In genomic region chr6:90319044-90319443, GRCh38 we compare ENCODE assay signal across 18 cellular contexts. TPM values are rescaled to one million over a fixed set of nuclear protein-coding genes. Genes with fewer than 3 reads are reported as not detected.
A peak's percentile ranks its signal among the peaks of the same experiment; 100 is the strongest.
DNase-seq lines count a peak whose midpoint lies in the region; ATAC-seq, FAIRE-seq and TF ChIP-seq lines count a peak whose summit lies in the region.
"Had no signal": no experiment of that assay in that cellular context is flagged by ENCODE, and none has a peak within 500 bp of the region (broad histone marks: within the 10 kb centered on the region; RNA-seq: fewer than 3 reads in every experiment).

No MANE protein-coding gene starts in this region.

- no peaks in the 10 kb centered on the region for H3K36me3 ChIP-seq in astrocyte (ENCODE audit: insufficient read depth, low read length)
- H3K36me3 ChIP-seq: left lung, SJSA1 had no signal

- H3K79me2 ChIP-seq in astrocyte (ENCODE audit: insufficient read depth, low read length), result no peaks in the 10 kb centered on the region

- FAIRE-seq in astrocyte (lab: Jason Lieb, UNC), result no peak
- FAIRE-seq: bronchial epithelial cell, urothelium cell line had no signal

- CTCF ChIA-PET in activated naive CD4-positive, alpha-beta T cell treated with anti-CD3 and anti-CD28 coated beads for 36 hours (lab: Charles Lee), result interaction anchor here (1.0 to 1.8 kb wide), 4 partner anchors 20 to 74 kb away, joined by 4 to 9 read pairs (median 6); no protein-coding TSS in a partner anchor
- CTCF ChIA-PET in activated naive CD4-positive, alpha-beta T cell treated with anti-CD3 and anti-CD28 coated beads, Interleukin-2, amount 10 ng/mL, durations not matched to agents 7 days and 5 days (lab: Charles Lee), result interaction anchor here (0.9 to 1.2 kb wide), 2 partner anchors 22 to 28 kb away, joined by 3 to 4 read pairs; no protein-coding TSS in a partner anchor

- peaks cover 3% of the 10 kb centered on the region for H3K27me3 ChIP-seq in astrocyte (ENCODE audit: insufficient read depth, low read length)
- H3K27me3 ChIP-seq: left lung, SJSA1 had no signal

- H2AFZ ChIP-seq in astrocyte (ENCODE audit: low read depth, low read length), result no peak overlapping the region

- H4K20me1 ChIP-seq in astrocyte (ENCODE audit: insufficient read depth, low read length), result no peaks in the 10 kb centered on the region

- no peak overlapping the region for H3K4me3 ChIP-seq in astrocyte (ENCODE audit: insufficient read depth, low read depth, low read length)
- H3K4me3 ChIP-seq: left lung, SJSA1 had no signal

- H3K27ac Mint-ChIP-seq in activated naive CD4-positive, alpha-beta T cell treated with anti-CD3 and anti-CD28 coated beads for 36 hours, result peak overlapping the region; percentile 55
- H3K27ac Mint-ChIP-seq in activated naive CD4-positive, alpha-beta T cell treated with anti-CD3 and anti-CD28 coated beads, Interleukin-2, amount 10 ng/mL, durations not matched to agents 7 days and 5 days, result no peak overlapping the region
- H3K27ac Mint-ChIP-seq in astrocyte (ENCODE audit: unreplicated experiment), result no peak overlapping the region
- no peak overlapping the region for H3K27ac Mint-ChIP-seq in stimulated activated effector memory CD8-positive, alpha-beta T cell treated with anti-CD3 and anti-CD28 coated beads, Interleukin-12 subunit alpha, Interleukin-12 subunit beta, amount 100 ng/mL, for 72 hours
- H3K27ac Mint-ChIP-seq: effector memory CD8-positive, alpha-beta T cell; naive thymus-derived CD8-positive, alpha-beta T cell had no signal

- no peak overlapping the region for H3K4me2 ChIP-seq in astrocyte (ENCODE audit: low read length)

- no peak overlapping the region for H3K27ac ChIP-seq in astrocyte (ENCODE audit: low read depth, low read length)
- H3K27ac ChIP-seq: left lung, SJSA1, VCaP had no signal

- H3K27me3 Mint-ChIP-seq in activated naive CD4-positive, alpha-beta T cell treated with anti-CD3 and anti-CD28 coated beads for 36 hours (ENCODE audit: low read depth), result no peaks in the 10 kb centered on the region
- H3K27me3 Mint-ChIP-seq in activated naive CD4-positive, alpha-beta T cell treated with anti-CD3 and anti-CD28 coated beads, Interleukin-2, amount 10 ng/mL, durations not matched to agents 7 days and 5 days, result peaks cover 6% of the 10 kb centered on the region
- H3K27me3 Mint-ChIP-seq in astrocyte (ENCODE audit: low read depth, unreplicated experiment), result peaks cover 6% of the 10 kb centered on the region
- H3K27me3 Mint-ChIP-seq: naive thymus-derived CD8-positive, alpha-beta T cell had no signal

- H3K36me3 Mint-ChIP-seq in activated naive CD4-positive, alpha-beta T cell treated with anti-CD3 and anti-CD28 coated beads for 36 hours (ENCODE audit: low read depth), result no peaks in the 10 kb centered on the region
- H3K36me3 Mint-ChIP-seq in activated naive CD4-positive, alpha-beta T cell treated with anti-CD3 and anti-CD28 coated beads, Interleukin-2, amount 10 ng/mL, durations not matched to agents 7 days and 5 days, result no peaks in the 10 kb centered on the region
- no peaks in the 10 kb centered on the region for H3K36me3 Mint-ChIP-seq in astrocyte (ENCODE audit: low read depth, unreplicated experiment)
- no peaks in the 10 kb centered on the region for H3K36me3 Mint-ChIP-seq in stimulated activated effector memory CD8-positive, alpha-beta T cell treated with anti-CD3 and anti-CD28 coated beads, Interleukin-12 subunit alpha, Interleukin-12 subunit beta, amount 100 ng/mL, for 72 hours

- intact Hi-C loops in activated naive CD4-positive, alpha-beta T cell treated with anti-CD3 and anti-CD28 coated beads for 36 hours (cut with micrococcal nuclease), result loop anchor here (1.0 kb wide), 4 partner anchors 8 to 139 kb away; no protein-coding TSS in a partner anchor

- no peaks in the 10 kb centered on the region for H3K4me1 ChIP-seq in astrocyte (ENCODE audit: insufficient read depth, low read length)
- H3K4me1 ChIP-seq: left lung, SJSA1 had no signal

- H3K9ac ChIP-seq in astrocyte (ENCODE audit: low read length), result no peak overlapping the region

- peaks cover 40% of the 10 kb centered on the region for H3K4me1 Mint-ChIP-seq in activated naive CD4-positive, alpha-beta T cell treated with anti-CD3 and anti-CD28 coated beads for 36 hours (ENCODE audit: low read depth)
- H3K4me1 Mint-ChIP-seq in activated naive CD4-positive, alpha-beta T cell treated with anti-CD3 and anti-CD28 coated beads, Interleukin-2, amount 10 ng/mL, durations not matched to agents 7 days and 5 days, result peaks cover 9% of the 10 kb centered on the region
- no peaks in the 10 kb centered on the region for H3K4me1 Mint-ChIP-seq in astrocyte (ENCODE audit: low read depth, unreplicated experiment)
- peaks cover 5% of the 10 kb centered on the region for H3K4me1 Mint-ChIP-seq in stimulated activated effector memory CD8-positive, alpha-beta T cell treated with anti-CD3 and anti-CD28 coated beads, Interleukin-12 subunit alpha, Interleukin-12 subunit beta, amount 100 ng/mL, for 72 hours

- no peaks in the 10 kb centered on the region for H3K9me3 Mint-ChIP-seq in activated naive CD4-positive, alpha-beta T cell treated with anti-CD3 and anti-CD28 coated beads for 36 hours
- no peaks in the 10 kb centered on the region for H3K9me3 Mint-ChIP-seq in activated naive CD4-positive, alpha-beta T cell treated with anti-CD3 and anti-CD28 coated beads, Interleukin-2, amount 10 ng/mL, durations not matched to agents 7 days and 5 days
- H3K9me3 Mint-ChIP-seq in astrocyte (ENCODE audit: unreplicated experiment), result peaks cover 4% of the 10 kb centered on the region
- no peaks in the 10 kb centered on the region for H3K9me3 Mint-ChIP-seq in stimulated activated effector memory CD8-positive, alpha-beta T cell treated with anti-CD3 and anti-CD28 coated beads, Interleukin-12 subunit alpha, Interleukin-12 subunit beta, amount 100 ng/mL, for 72 hours
- H3K9me3 Mint-ChIP-seq: effector memory CD8-positive, alpha-beta T cell; naive thymus-derived CD8-positive, alpha-beta T cell had no signal

- ATAC-seq in stimulated activated effector memory CD8-positive, alpha-beta T cell treated with anti-CD3 and anti-CD28 coated beads, Interleukin-12 subunit alpha, Interleukin-12 subunit beta, amount 100 ng/mL, for 72 hours, result peak; percentile 80
- no peak for ATAC-seq in GM21717 (IDR thresholded peaks at IDR 0.05; ENCODE audit: unreplicated experiment)
- ATAC-seq: effector memory CD8-positive, alpha-beta T cell; left lung had no signal

- peak; percentile 55 for DNase-seq in activated naive CD4-positive, alpha-beta T cell treated with anti-CD3 and anti-CD28 coated beads for 36 hours
- DNase-seq in activated naive CD4-positive, alpha-beta T cell treated with anti-CD3 and anti-CD28 coated beads, Interleukin-2, amount 10 ng/mL, durations not matched to agents 7 days and 5 days, result no peak
- peak; percentile 49 for DNase-seq in NCI-H2171 treated with DMSO at 0.1 percent for 48 hours (lab: John Stamatoyannopoulos, UW)
- peak; percentile 29 for DNase-seq in astrocyte (ENCODE audit: low read depth)
- no peak for DNase-seq in stimulated activated effector memory CD8-positive, alpha-beta T cell treated with anti-CD3 and anti-CD28 coated beads, Interleukin-12 subunit alpha, Interleukin-12 subunit beta, amount 100 ng/mL, for 72 hours (ENCODE audit: low spot score in 2 of 2)
- DNase-seq in NCI-H2029 (lab: John Stamatoyannopoulos, UW), result no peak
- no peak for DNase-seq in MV-4-11 (lab: John Stamatoyannopoulos, UW)
- DNase-seq: effector memory CD8-positive, alpha-beta T cell; Karpas-422; left lung; naive thymus-derived CD8-positive, alpha-beta T cell; NCI-H187; NCI-H774 had no signal

- no peak for TF ChIP-seq CTCF in astrocyte (IDR thresholded peaks at IDR 0.05; ENCODE audit: insufficient read depth, low read depth, low read length)

- H3K4me3 Mint-ChIP-seq in activated naive CD4-positive, alpha-beta T cell treated with anti-CD3 and anti-CD28 coated beads for 36 hours, result no peak overlapping the region
- H3K4me3 Mint-ChIP-seq in activated naive CD4-positive, alpha-beta T cell treated with anti-CD3 and anti-CD28 coated beads, Interleukin-2, amount 10 ng/mL, durations not matched to agents 7 days and 5 days, result no peak overlapping the region
- H3K4me3 Mint-ChIP-seq in astrocyte (ENCODE audit: unreplicated experiment), result no peak overlapping the region
- no peak overlapping the region for H3K4me3 Mint-ChIP-seq in stimulated activated effector memory CD8-positive, alpha-beta T cell treated with anti-CD3 and anti-CD28 coated beads, Interleukin-12 subunit alpha, Interleukin-12 subunit beta, amount 100 ng/mL, for 72 hours
- H3K4me3 Mint-ChIP-seq: effector memory CD8-positive, alpha-beta T cell; naive thymus-derived CD8-positive, alpha-beta T cell had no signal

- H3K9me3 ChIP-seq in astrocyte (ENCODE audit: insufficient read depth, low read depth, low read length), result no peaks in the 10 kb centered on the region
- H3K9me3 ChIP-seq: left lung, SJSA1 had no signal

RNA-seq across cellular contexts. Expression of gene BACH2, which starts 22.4 kb away (rescaled TPM):
- 10 to 100 TPM; 75.1 to 77.9 TPM for total RNA-seq in activated naive CD4-positive, alpha-beta T cell treated with anti-CD3 and anti-CD28 coated beads for 36 hours
- total RNA-seq in astrocyte, result 12.6 and 17.5 TPM in 2 replicates

Comparison
In these comparisons a context has a peak if more than half of its experiments do, and no peak if none do; other contexts are left out.
1. DNase-seq: peak in activated naive CD4-positive, alpha-beta T cell treated with anti-CD3 and anti-CD28 coated beads for 36 hours (single experiment), NCI-H2171 treated with DMSO at 0.1 percent for 48 hours (single experiment) and astrocyte (single experiment); none in activated naive CD4-positive, alpha-beta T cell treated with anti-CD3 and anti-CD28 coated beads, Interleukin-2, amount 10 ng/mL, durations not matched to agents 7 days and 5 days (single experiment), stimulated activated effector memory CD8-positive, alpha-beta T cell treated with anti-CD3 and anti-CD28 coated beads, Interleukin-12 subunit alpha, Interleukin-12 subunit beta, amount 100 ng/mL, for 72 hours (0 of 2), NCI-H2029 (single experiment) and MV-4-11 (single experiment).